ENCODE assay signal across 21 cellular contexts in the genomic region with DNA sequence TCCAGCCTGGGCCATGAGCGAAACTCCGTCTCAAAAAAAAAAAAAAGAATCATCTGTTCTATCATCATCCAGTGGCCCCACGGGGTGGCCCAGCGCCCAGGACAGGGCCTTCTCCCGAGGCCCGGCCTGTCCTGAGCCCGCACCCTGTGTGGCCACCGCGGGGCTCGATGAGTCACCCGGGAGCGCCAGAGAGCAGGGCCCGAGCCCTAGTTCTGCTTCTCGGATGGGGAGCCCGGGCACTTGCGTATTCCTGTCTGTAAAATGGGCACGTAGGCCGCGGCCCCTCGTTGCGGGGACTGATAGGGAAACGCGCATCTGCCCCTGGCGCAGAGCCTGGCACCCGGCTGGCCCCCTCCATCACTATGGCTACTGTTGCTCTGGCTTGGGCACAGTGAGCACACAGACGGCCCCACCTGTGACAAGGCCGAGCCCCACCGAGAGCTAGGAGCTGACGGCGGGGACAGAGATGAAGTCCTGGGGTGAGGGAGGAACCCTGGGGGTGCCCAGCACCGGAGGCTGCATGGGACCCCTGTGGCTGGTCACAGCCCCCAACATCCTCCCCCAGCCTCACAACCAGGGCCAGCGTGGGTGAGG. TPM values are rescaled to one million over a fixed set of nuclear protein-coding genes. Genes with fewer than 3 reads are reported as not detected.
A peak's percentile ranks its signal among the peaks of the same experiment; 100 is the strongest.
DNase-seq lines count a peak whose midpoint lies in the region; ATAC-seq and TF ChIP-seq lines count a peak whose summit lies in the region.
"Had no signal": no experiment of that assay in that cellular context is flagged by ENCODE, and none has a peak within 500 bp of the region (broad histone marks: within the 10 kb centered on the region; RNA-seq: fewer than 3 reads in every experiment).

No MANE protein-coding gene starts in this region.

- H3K9me2 ChIP-seq in GM23338 (ENCODE audit: insufficient read depth): no peaks in the 10 kb centered on the region

- H2AK5ac ChIP-seq in neuronal stem cell (ENCODE audit: low read depth, low read length) (no peak overlapping the region), trophoblast cell (ENCODE audit: low read length) (no peak overlapping the region)

- no peak overlapping the region for H3K27ac Mint-ChIP-seq in GM23338
- H3K27ac Mint-ChIP-seq: T-cell had no signal

- no peak overlapping the region for H4K91ac ChIP-seq in neuronal stem cell (ENCODE audit: low read depth, low read length, poor library complexity)
- H4K91ac ChIP-seq in trophoblast cell (ENCODE audit: low read depth, low read length): no peak overlapping the region

- no peaks in the 10 kb centered on the region for H3K9me3 ChIP-seq in neuronal stem cell (replicated peaks in 1 of 2; ENCODE audit: control insufficient read depth in 2 of 2, insufficient read depth in 1 of 2, low read depth in 1 of 2, low read length in 2 of 2)
- peaks cover 3% of the 10 kb centered on the region for H3K9me3 ChIP-seq in trophoblast cell (ENCODE audit: insufficient read depth, low read depth, low read length)
- H3K9me3 ChIP-seq: HAP-1 had no signal

- H2BK120ac ChIP-seq in neuronal stem cell (ENCODE audit: low read depth, low read length) (no peak overlapping the region), trophoblast cell (ENCODE audit: insufficient read depth, low read length, poor library complexity) (no peak overlapping the region)

- H3K27me3 ChIP-seq in GM23338 (ENCODE audit: insufficient read depth): no peaks in the 10 kb centered on the region
- H3K27me3 ChIP-seq in neuronal stem cell (ENCODE audit: control insufficient read depth in 3 of 3, insufficient read depth in 3 of 3, low read depth in 1 of 3, low read length in 3 of 3): no peaks in the 10 kb centered on the region
- H3K27me3 ChIP-seq in trophoblast cell (ENCODE audit: insufficient read depth, low read length): no peaks in the 10 kb centered on the region

- peaks cover 40% of the 10 kb centered on the region for H3K36me3 Mint-ChIP-seq in GM23338 (ENCODE audit: low read depth)

- H3K9ac ChIP-seq in neuronal stem cell (ENCODE audit: low read depth, low read length, poor library complexity) (no peak overlapping the region), trophoblast cell (ENCODE audit: low read length) (no peak overlapping the region)
- H3K9ac ChIP-seq: GM23248 had no signal

- H2BK15ac ChIP-seq in neuronal stem cell (ENCODE audit: low read length): no peak overlapping the region

- WGBS in neuronal stem cell (ENCODE audit: extremely low coverage in 2 of 2, insufficient read length in 2 of 2, insufficient replicate concordance in 1 of 2), 2 donors: no CpG with 5 or more reads among the region's 32 CpGs
- WGBS in trophoblast cell (ENCODE audit: extremely low coverage, insufficient coverage, insufficient read length): no CpG with 5 or more reads among the region's 32 CpGs

- H3K4me1 ChIP-seq in GM23338 (ENCODE audit: insufficient read depth): no peaks in the 10 kb centered on the region
- H3K4me1 ChIP-seq in neuronal stem cell (ENCODE audit: control insufficient read depth in 2 of 2, insufficient read depth in 1 of 2, low read depth in 1 of 2, low read length in 2 of 2): no peaks in the 10 kb centered on the region
- H3K4me1 ChIP-seq in trophoblast cell (ENCODE audit: control insufficient read depth in 1 of 2, insufficient read depth in 2 of 2, low read length in 2 of 2): no peaks in the 10 kb centered on the region
- H3K4me1 ChIP-seq: HAP-1 had no signal

- H3K79me2 ChIP-seq in GM23338 (replicated peaks; ENCODE audit: insufficient read depth) (peaks cover 9% of the 10 kb centered on the region), trophoblast cell (ENCODE audit: control insufficient read depth, insufficient read depth, low read length, poor library complexity) (no peaks in the 10 kb centered on the region)

- peaks cover 44% of the 10 kb centered on the region for H3K79me1 ChIP-seq in neuronal stem cell (ENCODE audit: low read depth, low read length)
- no peaks in the 10 kb centered on the region for H3K79me1 ChIP-seq in trophoblast cell (ENCODE audit: low read length)

- in situ Hi-C loops in astrocyte of the spinal cord (cut with HindIII; ENCODE audit: low sequenced_read_pairs): no loop called here

- H3K23ac ChIP-seq in neuronal stem cell (ENCODE audit: low read depth, low read length, poor library complexity) (peak overlapping the region; percentile 20), trophoblast cell (ENCODE audit: low read length) (no peak overlapping the region)

- H3K14ac ChIP-seq in neuronal stem cell (ENCODE audit: low read length) (no peak overlapping the region), trophoblast cell (ENCODE audit: low read length) (no peak overlapping the region)

- H2BK5ac ChIP-seq in neuronal stem cell (ENCODE audit: low read length): no peak overlapping the region
- H2BK5ac ChIP-seq in trophoblast cell (ENCODE audit: low read depth, low read length, poor library complexity): no peak overlapping the region

- H3F3A ChIP-seq in GM23338 (replicated peaks; ENCODE audit: low read depth): peaks cover 12% of the 10 kb centered on the region; the same call in 1 of the 2 replicates

- TF ChIP-seq CTCF in GM23338 (conservative IDR thresholded peaks at IDR 0.05; ENCODE audit: low read depth in 2 of 2) (no peak), astrocyte of the spinal cord (IDR thresholded peaks at IDR 0.05; ENCODE audit: low read depth, low read length) (no peak), omental fat pad (IDR thresholded peaks at IDR 0.05) (no peak)

- peaks cover 18% of the 10 kb centered on the region for H3K27me3 Mint-ChIP-seq in GM23338 (ENCODE audit: insufficient read depth, low read depth, poor library complexity)
- H3K27me3 Mint-ChIP-seq: IgD-negative memory B cell, T-cell had no signal

- H3K4ac ChIP-seq in neuronal stem cell (ENCODE audit: low read length) (no peak overlapping the region), trophoblast cell (ENCODE audit: low read depth, low read length) (no peak overlapping the region)

- H3K36me3 ChIP-seq in GM23338 (ENCODE audit: insufficient read depth) (peaks cover 11% of the 10 kb centered on the region; the same call in 1 of the 2 replicates), neuronal stem cell (replicated peaks in 1 of 2; ENCODE audit: control insufficient read depth in 2 of 2, insufficient read depth in 2 of 2, low read length in 2 of 2) (peaks cover 44 to 78% of the 10 kb centered on the region in 2 donors), trophoblast cell (ENCODE audit: control insufficient read depth in 1 of 2, insufficient read depth in 2 of 2, low read length in 2 of 2) (peaks cover 74 to 77% of the 10 kb centered on the region in 2 experiments)

- H2AFZ ChIP-seq in GM23338 (no peak overlapping the region), neuronal stem cell (ENCODE audit: low read length) (no peak overlapping the region), trophoblast cell (ENCODE audit: insufficient read depth, low read length, poor library complexity) (no peak overlapping the region)
- H2AFZ ChIP-seq: GM23248 had no signal

- H3K9me3 Mint-ChIP-seq in GM23338: no peaks in the 10 kb centered on the region
- H3K9me3 Mint-ChIP-seq: IgD-negative memory B cell, T-cell had no signal

- H3K4me2 ChIP-seq in GM23338: no peak overlapping the region
- no peak overlapping the region for H3K4me2 ChIP-seq in neuronal stem cell (ENCODE audit: insufficient read depth, low read length, poor library complexity, severe bottlenecking)
- no peak overlapping the region for H3K4me2 ChIP-seq in trophoblast cell (ENCODE audit: low read length)

- peaks cover 8% of the 10 kb centered on the region for H3K4me1 Mint-ChIP-seq in GM23338

- H4K20me1 ChIP-seq in GM23338 (replicated peaks; ENCODE audit: insufficient read depth): peaks cover 29% of the 10 kb centered on the region

- H3K4me3 ChIP-seq in GM23338 (no peak overlapping the region), astrocyte of the spinal cord (ENCODE audit: low read depth, low read length) (no peak overlapping the region), neuronal stem cell (ENCODE audit: low read length in 2 of 2) (no peak overlapping the region), trophoblast cell (ENCODE audit: low read depth, low read length) (no peak overlapping the region)
- H3K4me3 ChIP-seq: GM23248, HAP-1 had no signal

- ATAC-seq in GM23338: peak; percentile 20
- ATAC-seq in omental fat pad (ENCODE audit: low FRiP score): no peak
- ATAC-seq: PC-3, T-cell had no signal

- DNase-seq in CD1c-positive myeloid dendritic cell (ENCODE audit: extremely low spot score): peak; percentile 2
- no peak for DNase-seq in GM23338 (ENCODE audit: low spot score)
- peak; percentile 8 for DNase-seq in astrocyte of the spinal cord (ENCODE audit: low read depth, low spot score)
- no peak for DNase-seq in neuronal stem cell (ENCODE audit: low spot score)
- DNase-seq in trophoblast cell: no peak
- DNase-seq in NCI-H69 (lab: John Stamatoyannopoulos, UW): no peak
- no peak for DNase-seq in omental fat pad (ENCODE audit: low spot score)
- DNase-seq: GM23248, Karpas-422, NCI-H1092 treated with DMSO at 0.1 percent for 48 hours, NCI-H1436, NCI-H187, NCI-H2107, NCI-H524, NCI-H774, PC-3, SHP77, T-cell had no signal

- H2BK12ac ChIP-seq in neuronal stem cell (ENCODE audit: low read length) (peak overlapping the region; percentile 22), trophoblast cell (ENCODE audit: low read length) (no peak overlapping the region)

- H4K8ac ChIP-seq in neuronal stem cell (ENCODE audit: low read depth, low read length) (no peak overlapping the region), trophoblast cell (ENCODE audit: low read depth, low read length) (no peak overlapping the region)

- H3K4me3 Mint-ChIP-seq in GM23338: no peak overlapping the region
- H3K4me3 Mint-ChIP-seq: CD14-positive monocyte, IgD-negative memory B cell, T-cell had no signal

- H3K27ac ChIP-seq in GM23338 (ENCODE audit: low read depth) (0 out of 2 replicates have a peak overlapping the region, but pooled peaks have one; percentile 39), neuronal stem cell (replicated peaks; ENCODE audit: low read length) (no peak overlapping the region), trophoblast cell (ENCODE audit: low read depth, low read length) (no peak overlapping the region)
- H3K27ac ChIP-seq: GM23248 had no signal

- H3K18ac ChIP-seq in neuronal stem cell (ENCODE audit: low read length): peak overlapping the region; percentile 38
- H3K18ac ChIP-seq in trophoblast cell (ENCODE audit: low read length): no peak overlapping the region

- H4K12ac ChIP-seq in trophoblast cell (ENCODE audit: low read depth, low read length): no peak overlapping the region

RNA-seq across cellular contexts. Expression of gene UQCR11, which starts 21.3 kb away (rescaled TPM):
- total RNA-seq in GM23338 (2014; rRNA removed; shearing (Covaris generic)): 35.3 and 46.4 TPM in 2 replicates
- 413 and 414 TPM in 2 replicates for polyA plus RNA-seq in GM23338 (2016; fragmentation: Nextera tagmentation; extraction: Ambion mirVana)
- polyA plus RNA-seq in neuronal stem cell (2013, experiment 1 of 2): 160 TPM
- polyA plus RNA-seq in neuronal stem cell (2013, experiment 2 of 2): 160 TPM
- 125 and 128 TPM in 2 replicates for polyA plus RNA-seq in trophoblast cell (2013)
- total RNA-seq in omental fat pad: 10 to 100 TPM; 56.6 to 83.2 (median 64.6) TPM

RNA-seq across cellular contexts. Expression of gene TCF3, which starts 25.9 kb away (rescaled TPM):
- total RNA-seq in GM23338 (2014; rRNA removed; shearing (Covaris generic)): 250 and 383 TPM in 2 replicates
- 166 and 186 TPM in 2 replicates for polyA plus RNA-seq in GM23338 (2016; fragmentation: Nextera tagmentation; extraction: Ambion mirVana)
- 333 TPM for polyA plus RNA-seq in neuronal stem cell (2013, experiment 1 of 2)
- 334 TPM for polyA plus RNA-seq in neuronal stem cell (2013, experiment 2 of 2)
- polyA plus RNA-seq in trophoblast cell (2013): 148 and 149 TPM in 2 replicates
- 10 to 100 TPM; 24.2 to 46.6 (median 40.4) TPM for total RNA-seq in omental fat pad

RNA-seq across cellular contexts. Expression of gene MBD3, which starts 33.8 kb away (rescaled TPM):
- total RNA-seq in GM23338 (2014; rRNA removed; shearing (Covaris generic)): 103 and 118 TPM in 2 replicates
- 27.6 and 28.5 TPM in 2 replicates for polyA plus RNA-seq in GM23338 (2016; fragmentation: Nextera tagmentation; extraction: Ambion mirVana)
- polyA plus RNA-seq in neuronal stem cell (2013, experiment 1 of 2): 68.0 TPM
- polyA plus RNA-seq in neuronal stem cell (2013, experiment 2 of 2): 64.2 TPM
- polyA plus RNA-seq in trophoblast cell (2013): 98.4 and 103 TPM in 2 replicates
- 100 to 1,000 TPM in 1 of 4 donors, 10 to 100 TPM in 3; 71.1 to 100 (median 78.3) TPM for total RNA-seq in omental fat pad

RNA-seq across cellular contexts. Expression of gene MEX3D, which starts 58.4 kb away (rescaled TPM):
- 78.1 and 94.9 TPM in 2 replicates for total RNA-seq in GM23338 (2014; rRNA removed; shearing (Covaris generic))
- 12.4 and 12.5 TPM in 2 replicates for polyA plus RNA-seq in GM23338 (2016; fragmentation: Nextera tagmentation; extraction: Ambion mirVana)
- 59.8 TPM for polyA plus RNA-seq in neuronal stem cell (2013, experiment 1 of 2)
- 59.0 TPM for polyA plus RNA-seq in neuronal stem cell (2013, experiment 2 of 2)
- polyA plus RNA-seq in trophoblast cell (2013): 102 and 105 TPM in 2 replicates
- total RNA-seq in omental fat pad: 10 to 100 TPM in 1 of 4 donors, 1 to 10 TPM in 3; 3.3 to 10.2 (median 7.7) TPM

Comparison
In these comparisons a context has a peak if more than half of its experiments do, and no peak if none do; other contexts are left out.
1. DNase-seq: peak in CD1c-positive myeloid dendritic cell (single experiment) and astrocyte of the spinal cord (single experiment); none in GM23338 (single experiment), neuronal stem cell (single experiment), trophoblast cell (0 of 2), NCI-H69 (single experiment) and omental fat pad (single experiment).